2 cellular contexts compared by ENCODE assay signal in the genomic region with DNA sequence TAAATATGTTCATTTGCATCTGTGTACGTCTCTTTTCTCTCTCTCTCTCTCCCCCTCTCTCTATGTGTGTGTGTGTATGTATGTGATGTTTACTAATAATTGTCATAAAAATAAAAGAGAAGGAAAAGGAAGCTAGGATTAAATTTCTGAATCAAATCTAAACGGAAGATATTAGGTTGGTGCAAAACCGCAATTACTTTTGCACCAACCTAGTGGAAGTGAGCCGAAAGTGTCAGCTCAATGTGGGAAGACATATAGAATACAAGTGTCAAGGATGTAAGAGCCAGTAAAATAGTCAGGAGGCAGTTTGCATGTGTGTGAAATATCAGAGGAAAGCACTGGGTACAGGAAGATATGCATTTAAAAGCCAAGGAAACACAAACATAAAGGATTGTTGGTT.
TF ChIP-seq lines count a peak whose summit lies in the region.

No MANE protein-coding gene starts in this region.

TF ChIP-seq in HepG2, 621 proteins besides CTCF, POLR2A, EP300 and RAD21:
- TF ChIP-seq, protein P1, sequence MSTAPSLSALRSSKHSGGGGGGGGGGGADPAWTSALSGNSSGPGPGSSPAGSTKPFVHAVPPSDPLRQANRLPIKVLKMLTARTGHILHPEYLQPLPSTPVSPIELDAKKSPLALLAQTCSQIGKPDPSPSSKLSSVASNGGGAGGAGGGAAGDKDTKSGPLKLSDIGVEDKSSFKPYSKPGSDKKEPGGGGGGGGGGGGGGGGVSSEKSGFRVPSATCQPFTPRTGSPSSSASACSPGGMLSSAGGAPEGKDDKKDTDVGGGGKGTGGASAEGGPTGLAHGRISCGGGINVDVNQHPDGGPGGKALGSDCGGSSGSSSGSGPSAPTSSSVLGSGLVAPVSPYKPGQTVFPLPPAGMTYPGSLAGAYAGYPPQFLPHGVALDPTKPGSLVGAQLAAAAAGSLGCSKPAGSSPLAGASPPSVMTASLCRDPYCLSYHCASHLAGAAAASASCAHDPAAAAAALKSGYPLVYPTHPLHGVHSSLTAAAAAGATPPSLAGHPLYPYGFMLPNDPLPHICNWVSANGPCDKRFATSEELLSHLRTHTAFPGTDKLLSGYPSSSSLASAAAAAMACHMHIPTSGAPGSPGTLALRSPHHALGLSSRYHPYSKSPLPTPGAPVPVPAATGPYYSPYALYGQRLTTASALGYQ (CRISPR knock-in tag; IDR thresholded peaks at IDR 0.05): no peak
- TF ChIP-seq, protein P2, sequence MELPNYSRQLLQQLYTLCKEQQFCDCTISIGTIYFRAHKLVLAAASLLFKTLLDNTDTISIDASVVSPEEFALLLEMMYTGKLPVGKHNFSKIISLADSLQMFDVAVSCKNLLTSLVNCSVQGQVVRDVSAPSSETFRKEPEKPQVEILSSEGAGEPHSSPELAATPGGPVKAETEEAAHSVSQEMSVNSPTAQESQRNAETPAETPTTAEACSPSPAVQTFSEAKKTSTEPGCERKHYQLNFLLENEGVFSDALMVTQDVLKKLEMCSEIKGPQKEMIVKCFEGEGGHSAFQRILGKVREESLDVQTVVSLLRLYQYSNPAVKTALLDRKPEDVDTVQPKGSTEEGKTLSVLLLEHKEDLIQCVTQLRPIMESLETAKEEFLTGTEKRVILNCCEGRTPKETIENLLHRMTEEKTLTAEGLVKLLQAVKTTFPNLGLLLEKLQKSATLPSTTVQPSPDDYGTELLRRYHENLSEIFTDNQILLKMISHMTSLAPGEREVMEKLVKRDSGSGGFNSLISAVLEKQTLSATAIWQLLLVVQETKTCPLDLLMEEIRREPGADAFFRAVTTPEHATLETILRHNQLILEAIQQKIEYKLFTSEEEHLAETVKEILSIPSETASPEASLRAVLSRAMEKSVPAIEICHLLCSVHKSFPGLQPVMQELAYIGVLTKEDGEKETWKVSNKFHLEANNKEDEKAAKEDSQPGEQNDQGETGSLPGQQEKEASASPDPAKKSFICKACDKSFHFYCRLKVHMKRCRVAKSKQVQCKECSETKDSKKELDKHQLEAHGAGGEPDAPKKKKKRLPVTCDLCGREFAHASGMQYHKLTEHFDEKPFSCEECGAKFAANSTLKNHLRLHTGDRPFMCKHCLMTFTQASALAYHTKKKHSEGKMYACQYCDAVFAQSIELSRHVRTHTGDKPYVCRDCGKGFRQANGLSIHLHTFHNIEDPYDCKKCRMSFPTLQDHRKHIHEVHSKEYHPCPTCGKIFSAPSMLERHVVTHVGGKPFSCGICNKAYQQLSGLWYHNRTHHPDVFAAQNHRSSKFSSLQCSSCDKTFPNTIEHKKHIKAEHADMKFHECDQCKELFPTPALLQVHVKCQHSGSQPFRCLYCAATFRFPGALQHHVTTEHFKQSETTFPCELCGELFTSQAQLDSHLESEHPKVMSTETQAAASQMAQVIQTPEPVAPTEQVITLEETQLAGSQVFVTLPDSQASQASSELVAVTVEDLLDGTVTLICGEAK (IDR thresholded peaks at IDR 0.05): peak; percentile 93
- TF ChIP-seq, protein P2 (CRISPR knock-in tag; IDR thresholded peaks at IDR 0.05): no peak
TF ChIP-seq in HepG2: peak in this region for 1.

TF ChIP-seq in HEK293T, 16 proteins besides CTCF, POLR2A, EP300 and RAD21:
- TF ChIP-seq LEF1 (IDR thresholded peaks at IDR 0.05; ENCODE audit: borderline replicate concordance) (no peak), ELF4 (IDR thresholded peaks at IDR 0.05) (peak; percentile 52; the same call in 1 of the 2 replicates), FOXM1 (IDR thresholded peaks at IDR 0.05; ENCODE audit: borderline replicate concordance) (no peak)
